ENCODE assay signal across 28 cellular contexts in genomic region chr15:100695048-100695447, GRCh38.
DNase-seq lines count a peak whose midpoint lies in the region; ATAC-seq, FAIRE-seq and TF ChIP-seq lines count a peak whose summit lies in the region.
"Had no signal": no experiment of that assay in that cellular context is flagged by ENCODE, and none has a peak within 500 bp of the region (broad histone marks: within the 10 kb centered on the region; RNA-seq: fewer than 3 reads in every experiment).

No MANE protein-coding gene starts in this region.

- POLR2A ChIA-PET in IMR-90 (lab: Charles Lee; ENCODE audit: unreplicated experiment) = no interaction called here

- H3K27me3 ChIP-seq in IMR-90 (ENCODE audit: control insufficient read depth, insufficient read depth, low read length) (no peaks in the 10 kb centered on the region), keratinocyte (ENCODE audit: control insufficient read depth, extremely low read depth, insufficient read depth, low read length) (no peaks in the 10 kb centered on the region), spleen (replicated peaks in 1 of 7) (peaks cover 0 to 5% (median 0%) of the 10 kb centered on the region in 7 donors)
- H3K27me3 ChIP-seq: SJCRH30, upper lobe of left lung had no signal

- H3K4me2 ChIP-seq in IMR-90 (ENCODE audit: low read depth, low read length) = no peak overlapping the region
- no peak overlapping the region for H3K4me2 ChIP-seq in keratinocyte (ENCODE audit: control insufficient read depth, extremely low read depth, insufficient read depth, low read depth, low read length)

- intact Hi-C loops in IMR-90 (cut with micrococcal nuclease) = no loop called here
- intact Hi-C loops in spleen (cut with DNase I; ENCODE audit: low total_unique reads) = no loop called here

- H3K4ac ChIP-seq in IMR-90 (ENCODE audit: low read depth, low read length) = 0 out of 2 replicates have a peak overlapping the region, but pooled peaks have one; percentile 32

- H2AFZ ChIP-seq in IMR-90 (replicated peaks; ENCODE audit: low read length, poor library complexity) (no peak overlapping the region), keratinocyte (ENCODE audit: control insufficient read depth, low read length) (no peak overlapping the region)
- H2AFZ ChIP-seq: GM23248 had no signal

- no peak for TF ChIP-seq RAD21 in IMR-90 (IDR thresholded peaks at IDR 0.05; ENCODE audit: low read length)

- H3K23ac ChIP-seq in IMR-90 (ENCODE audit: low read depth, low read length) = no peak overlapping the region

- H3K4me1 ChIP-seq in IMR-90 (ENCODE audit: control insufficient read depth, insufficient read depth, low read length) (peaks cover 7% of the 10 kb centered on the region), keratinocyte (ENCODE audit: control insufficient read depth, extremely low read depth, insufficient read depth, low read length) (peaks cover 8% of the 10 kb centered on the region), spleen (peaks cover 0 to 5% (median 0%) of the 10 kb centered on the region in 6 donors)
- H3K4me1 ChIP-seq: right lobe of liver, SJCRH30 had no signal

- H3K79me2 ChIP-seq in keratinocyte (ENCODE audit: control insufficient read depth, insufficient read depth, low read length) = no peaks in the 10 kb centered on the region

- dilution Hi-C loops in IMR-90 (cut with HindIII; ENCODE audit: low sequenced_read_pairs, unreplicated experiment) (no loop called here), keratinocyte (cut with MboI; ENCODE audit: extremely low pct_ligation_motif_present, low sequenced_read_pairs) (no loop called here)

- H2BK15ac ChIP-seq in IMR-90 (ENCODE audit: low read depth, low read length) = 0 out of 3 replicates have a peak overlapping the region, but pooled peaks have one; percentile 21

- peak; percentile 29 for FAIRE-seq in keratinocyte (lab: Jason Lieb, UNC)
- FAIRE-seq: frontal cortex had no signal

- H3K4me3 ChIP-seq in IMR-90 (ENCODE audit: insufficient read depth, low read depth, low read length) (no peak overlapping the region), fibroblast of pulmonary artery (replicated peaks; ENCODE audit: low read depth, low read length) (no peak overlapping the region), keratinocyte (ENCODE audit: control insufficient read depth in 2 of 3, extremely low read depth in 1 of 3, insufficient read depth in 2 of 3, low read depth in 1 of 3, low read length in 3 of 3) (no peak overlapping the region), spleen (no peak overlapping the region)
- H3K4me3 ChIP-seq: GM23248, right lobe of liver, SJCRH30, upper lobe of left lung had no signal

- no peak overlapping the region for H4K5ac ChIP-seq in IMR-90 (ENCODE audit: low read depth, low read length)

- peaks cover 10% of the 10 kb centered on the region; the same call in 1 of the 2 replicates for H3K9me1 ChIP-seq in IMR-90 (ENCODE audit: insufficient read depth, low read length)
- H3K9me1 ChIP-seq in keratinocyte (ENCODE audit: control insufficient read depth, extremely low read depth, insufficient read depth, low read length) = no peaks in the 10 kb centered on the region

- TF ChIP-seq POLR2A in IMR-90 (IDR thresholded peaks at IDR 0.05; ENCODE audit: low read depth, low read length) (no peak), spleen (IDR thresholded peaks at IDR 0.05) (no peak)

- H3K14ac ChIP-seq in IMR-90 (replicated peaks; ENCODE audit: low read depth, low read length) = 0 out of 2 replicates have a peak overlapping the region, but pooled peaks have one; percentile 68

- no peak overlapping the region for H3K27ac ChIP-seq in IMR-90 (ENCODE audit: insufficient read depth, low read length)
- no peak overlapping the region for H3K27ac ChIP-seq in keratinocyte (ENCODE audit: control insufficient read depth, insufficient read depth, low read length)
- peak overlapping the region in 5 of 8 donors; percentile 5 to 63 (median 56) for H3K27ac ChIP-seq in spleen
- H3K27ac ChIP-seq: GM23248, right lobe of liver, SJCRH30, upper lobe of left lung had no signal

- no peak overlapping the region for H2AK9ac ChIP-seq in IMR-90 (replicated peaks; ENCODE audit: low read depth, low read length, poor library complexity)

- in situ Hi-C loops in IMR-90 (cut with MboI; ENCODE audit: low sequenced_read_pairs) = no loop called here

- H2AK5ac ChIP-seq in IMR-90 (ENCODE audit: low read depth, low read length) = no peak overlapping the region

- H4K20me1 ChIP-seq in IMR-90 (ENCODE audit: insufficient read depth, low read length) (no peaks in the 10 kb centered on the region), keratinocyte (ENCODE audit: control insufficient read depth, extremely low read depth, insufficient read depth, low read length) (no peaks in the 10 kb centered on the region)

- ATAC-seq in IMR-90 (ENCODE audit: low read depth) (no peak), HG03442 (IDR thresholded peaks at IDR 0.05; ENCODE audit: unreplicated experiment) (no peak)
- ATAC-seq in stimulated activated naive CD8-positive, alpha-beta T cell treated with anti-CD3 and anti-CD28 coated beads, Interleukin-15, Interleukin-2, amounts not matched to agents 100 U/mL and 50 U/mL, for 24 hours = no peak
- ATAC-seq: activated naive CD8-positive, alpha-beta T cell treated with anti-CD3 and anti-CD28 coated beads, Interleukin-2, amount 50 U/mL, for 24 hours; right lobe of liver had no signal

- DNase-seq in IMR-90 (no peak), fibroblast of pulmonary artery (ENCODE audit: low read depth) (peak; percentile 63), keratinocyte (ENCODE audit: low read depth, low spot score) (no peak), spleen (no peak)
- DNase-seq in activated CD4-positive, alpha-beta T cell treated with anti-CD3 and anti-CD28 coated beads for 1 hour = no peak
- DNase-seq in activated CD8-positive, alpha-beta memory T cell treated with anti-CD3 and anti-CD28 coated beads, Interleukin-2, amount 50 U/mL, for 4 hours = no peak
- no peak for DNase-seq in stimulated activated naive CD8-positive, alpha-beta T cell treated with anti-CD3 and anti-CD28 coated beads, Interleukin-15, Interleukin-2, amounts not matched to agents 100 U/mL and 50 U/mL, for 24 hours
- DNase-seq: activated CD4-positive, alpha-beta T cell treated with anti-CD3 and anti-CD28 coated beads, Interleukin-2, amount 50 U/mL, for 1 hour; activated naive CD4-positive, alpha-beta T cell; activated naive CD8-positive, alpha-beta T cell treated with anti-CD3 and anti-CD28 coated beads, Interleukin-2, amount 50 U/mL, for 24 hours; activated T-cell treated with anti-CD3 and anti-CD28 coated beads, Interleukin-2, amount 50 U/mL, for 48 hours; CD8-positive, alpha-beta memory T cell; DMS 273 treated with DMSO at 0.1 percent for 48 hours; endodermal cell; GM23248; hippocampal formation; mammary epithelial cell; NCI-H1694 treated with DMSO at 0.1 percent for 48 hours; NCI-H82; posterior cingulate gyrus; right lobe of liver; SJCRH30; stimulated activated CD4-positive, alpha-beta T cell treated with anti-CD3 and anti-CD28 coated beads, Interleukin-4, amount 100 ng/mL, for 24 hours; substantia nigra; T-helper 9 cell; upper lobe of left lung had no signal

- no peak overlapping the region for H4K91ac ChIP-seq in IMR-90 (ENCODE audit: insufficient read depth, low read depth, low read length)

- H3K9me3 ChIP-seq in IMR-90 (ENCODE audit: control insufficient read depth, insufficient read depth, low read length) = no peaks in the 10 kb centered on the region
- no peaks in the 10 kb centered on the region for H3K9me3 ChIP-seq in keratinocyte (ENCODE audit: control insufficient read depth, low read depth, low read length)
- H3K9me3 ChIP-seq in spleen = peaks cover 0 to 7% (median 0%) of the 10 kb centered on the region in 8 donors
- H3K9me3 ChIP-seq: SJCRH30, upper lobe of left lung had no signal

- no peak overlapping the region for H4K8ac ChIP-seq in IMR-90 (ENCODE audit: low read depth in 2 of 2, low read length in 2 of 2)

- no peaks in the 10 kb centered on the region for H3K79me1 ChIP-seq in IMR-90 (ENCODE audit: low read depth in 1 of 2, low read length in 2 of 2)

- BruUV-seq in IMR-90 (replicated peaks; lab: Mats Ljungman, UMichigan) = no TSS peak

- H3K36me3 ChIP-seq in IMR-90 (ENCODE audit: control insufficient read depth, insufficient read depth, low read length) = no peaks in the 10 kb centered on the region
- H3K36me3 ChIP-seq in keratinocyte (ENCODE audit: control insufficient read depth in 2 of 2, extremely low read depth in 1 of 2, insufficient read depth in 2 of 2, low read length in 2 of 2) = no peaks in the 10 kb centered on the region
- no peaks in the 10 kb centered on the region for H3K36me3 ChIP-seq in spleen
- H3K36me3 ChIP-seq: right lobe of liver, SJCRH30, upper lobe of left lung had no signal

- CTCF ChIA-PET in IMR-90 (lab: Yijun Ruan, JAX) = interaction anchor here (1.1 kb wide), 1 partner anchor 178 kb away, joined by 3 read pairs; no protein-coding TSS in a partner anchor

- H3K9ac ChIP-seq in IMR-90 (ENCODE audit: low read depth, low read length) = no peak overlapping the region
- no peak overlapping the region for H3K9ac ChIP-seq in keratinocyte (ENCODE audit: control insufficient read depth, extremely low read depth, insufficient read depth, low read length)
- H3K9ac ChIP-seq: GM23248 had no signal

- no peak overlapping the region for H3K18ac ChIP-seq in IMR-90 (ENCODE audit: low read depth, low read length)

- peak overlapping the region; percentile 10 for H2BK5ac ChIP-seq in IMR-90 (ENCODE audit: low read depth, low read length, poor library complexity, severe bottlenecking)

- TF ChIP-seq CTCF in IMR-90 (conservative IDR thresholded peaks at IDR 0.05; ENCODE audit: low read depth, low read length) (no peak), fibroblast of pulmonary artery (IDR thresholded peaks at IDR 0.05; ENCODE audit: low read length, missing control alignments) (no peak), keratinocyte (optimal IDR thresholded peaks at IDR 0.05 in 1 of 3, IDR thresholded peaks at IDR 0.05 in 1 of 3, conservative IDR thresholded peaks at IDR 0.05 in 1 of 3; ENCODE audit: extremely low read depth in 1 of 3, insufficient read depth in 2 of 3, low read length in 3 of 3) (no peak), spleen (IDR thresholded peaks at IDR 0.05 in 8 of 11, conservative IDR thresholded peaks at IDR 0.05 in 3 of 11) (no peak)

- WGBS in IMR-90 (ENCODE audit: extremely low coverage in 2 of 2, insufficient read length in 1 of 2), 2 experiments = no CpG with 5 or more reads among the region's 3 CpGs
- 85 to 93% (median 92%) methylated on average over 3 of the region's 3 CpGs for WGBS in spleen, 5 donors

- H2BK20ac ChIP-seq in IMR-90 (ENCODE audit: low read depth, low read length) = no peak overlapping the region

- H2BK120ac ChIP-seq in IMR-90 (ENCODE audit: low read depth, low read length) = peak overlapping the region; percentile 13; the same call in 1 of the 2 replicates

- no peak overlapping the region for H3K56ac ChIP-seq in IMR-90 (ENCODE audit: extremely low read depth, insufficient read depth, low read length)

TF ChIP-seq in IMR-90, 13 proteins besides CTCF, POLR2A, EP300 and RAD21 (continues in another document):
- TF ChIP-seq SMC3 (IDR thresholded peaks at IDR 0.05; ENCODE audit: low read depth, low read length) (no peak), MAFK (IDR thresholded peaks at IDR 0.05; ENCODE audit: low read depth, low read length) (no peak), MAZ (IDR thresholded peaks at IDR 0.05; ENCODE audit: borderline replicate concordance, low read depth, low read length) (no peak), FOS (IDR thresholded peaks at IDR 0.05; ENCODE audit: low read depth, low read length) (no peak), BHLHE40 (IDR thresholded peaks at IDR 0.05; ENCODE audit: low read depth, low read length) (no peak)

Comparison
In these comparisons a context has a peak if more than half of its experiments do, and no peak if none do; other contexts are left out.
1. H3K27ac ChIP-seq: peak in spleen (5 of 8); none in IMR-90 (single experiment) and keratinocyte (single experiment).